ENCODE assay signal across 1 cellular context in the genomic region with DNA sequence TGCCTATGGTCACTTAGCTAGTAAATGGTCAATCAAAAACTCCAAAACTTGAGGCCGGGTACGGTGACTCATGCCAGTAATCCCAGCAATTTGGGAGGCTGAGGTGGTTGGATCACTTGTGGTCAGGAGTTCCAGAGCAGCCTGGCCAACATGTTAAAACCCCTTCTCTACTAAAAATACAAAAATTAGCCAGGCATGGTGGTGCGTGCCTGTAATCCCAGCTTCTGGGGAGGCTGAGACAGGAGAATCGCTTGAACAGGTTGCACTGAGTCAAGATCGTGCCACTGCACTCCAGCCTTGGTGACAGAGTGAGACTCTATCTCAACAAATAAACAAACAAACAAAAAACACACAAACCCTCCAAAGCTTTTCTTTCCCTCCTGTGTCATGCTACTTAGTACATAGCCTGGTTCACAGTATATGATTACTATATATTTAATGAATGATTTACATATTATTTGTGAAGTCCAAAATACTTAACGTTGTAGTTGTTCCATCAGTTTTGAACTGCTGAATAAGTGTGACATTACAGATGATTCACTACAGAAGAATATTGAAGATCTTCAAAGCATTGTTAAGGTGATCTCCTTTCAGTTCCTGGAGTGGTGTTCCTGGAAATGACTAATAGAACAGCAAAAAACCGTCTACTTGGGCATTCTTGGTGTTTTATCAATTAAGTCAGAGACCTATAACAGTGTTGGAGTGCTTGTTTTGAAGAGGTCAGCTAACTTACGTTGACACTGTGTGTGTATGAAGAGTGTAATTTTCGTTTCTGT.
TF ChIP-seq lines count a peak whose summit lies in the region.

No MANE protein-coding gene starts in this region.

TF ChIP-seq in IMR-90, 13 proteins besides CTCF, POLR2A, EP300 and RAD21 (continued from another document):
- TF ChIP-seq BHLHE40 (IDR thresholded peaks at IDR 0.05; ENCODE audit: low read depth, low read length): no peak
- 0 out of 2 replicates have a peak, but pooled peaks have one; percentile 8 for TF ChIP-seq FOS (IDR thresholded peaks at IDR 0.05; ENCODE audit: low read depth, low read length)
- TF ChIP-seq ELK1 (IDR thresholded peaks at IDR 0.05; ENCODE audit: borderline replicate concordance, low read depth, low read length): no peak
- TF ChIP-seq MAZ (IDR thresholded peaks at IDR 0.05; ENCODE audit: borderline replicate concordance, low read depth, low read length): no peak
